ENCODE assay signal across 17 cellular contexts in the genomic region with DNA sequence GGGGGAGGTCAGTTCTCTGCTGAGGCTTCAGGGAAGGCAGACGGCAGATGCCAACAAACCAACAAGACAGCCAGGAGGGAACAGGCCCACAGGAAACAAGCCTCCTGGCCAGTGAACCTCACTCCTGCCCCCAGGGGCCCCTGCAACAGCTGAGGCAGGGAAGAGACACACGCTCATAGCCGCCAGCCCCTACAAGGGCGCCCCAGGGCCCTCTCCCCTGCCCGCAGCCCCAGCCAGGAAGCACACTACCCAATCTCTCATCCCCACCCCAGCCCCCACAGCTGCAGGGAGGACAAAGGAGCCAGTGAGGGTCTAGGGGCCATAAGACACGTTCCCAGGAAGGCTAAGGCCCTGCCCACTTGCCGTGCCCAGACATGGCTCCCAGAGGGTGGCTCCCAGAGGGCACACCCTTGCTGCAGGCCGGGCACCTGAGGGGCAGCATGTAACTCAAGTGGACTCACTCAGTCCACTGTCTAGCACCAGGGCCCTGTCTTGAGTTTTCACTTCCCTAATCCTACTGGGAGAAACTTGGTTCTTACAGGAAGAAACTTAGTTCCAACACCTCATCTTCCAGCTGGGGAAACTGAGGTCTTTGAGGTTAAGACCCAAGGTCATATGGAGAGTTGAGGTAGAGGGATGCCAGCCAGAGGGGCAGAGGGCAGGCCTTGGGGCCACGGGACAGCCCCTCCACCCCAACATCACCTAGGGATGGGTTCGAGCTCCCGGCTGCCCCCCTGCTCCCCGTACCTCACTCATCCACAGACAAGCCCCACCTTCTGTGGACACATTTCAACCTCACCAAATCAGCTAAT. TPM values are rescaled to one million over a fixed set of nuclear protein-coding genes. Genes with fewer than 3 reads are reported as not detected.
DNase-seq lines count a peak whose midpoint lies in the region; ATAC-seq and TF ChIP-seq lines count a peak whose summit lies in the region.
"Had no signal": no experiment of that assay in that cellular context is flagged by ENCODE, and none has a peak within 500 bp of the region (broad histone marks: within the 10 kb centered on the region; RNA-seq: fewer than 3 reads in every experiment).

No MANE protein-coding gene starts in this region.

- peak overlapping the region; percentile 94 for H3K27ac Mint-ChIP-seq in activated T-helper 17 cell treated with anti-CD3 and anti-CD28 coated beads, Interleukin-2, amount 50 U/mL, for 72 hours
- H3K27ac Mint-ChIP-seq: GM23338 had no signal

- peak; percentile 77 for DNase-seq in DMS 273 (lab: John Stamatoyannopoulos, UW; ENCODE audit: unreplicated experiment)
- DNase-seq in DMS 273 treated with DMSO at 0.1 percent for 48 hours (lab: John Stamatoyannopoulos, UW): no peak
- DNase-seq in GM06990 (ENCODE audit: extremely low read depth, insufficient read length): no peak
- DNase-seq in myocyte (ENCODE audit: low read depth): peak; percentile 47
- DNase-seq in activated CD4-positive, CD25-positive, alpha-beta regulatory T cell treated with anti-CD3 and anti-CD28 coated beads, Interleukin-2, amount 50 U/mL, for 72 hours: no peak
- no peak for DNase-seq in EL
- DNase-seq: GDM1; hypothalamus; NCI-H1092 treated with DMSO at 0.1 percent for 48 hours; stimulated activated CD4-positive, alpha-beta T cell treated with anti-CD3 and anti-CD28 coated beads, Interleukin-4, amount 100 ng/mL, for 24 hours; upper lobe of right lung had no signal

- H3K36me3 ChIP-seq in GM06990 (ENCODE audit: control insufficient read depth, insufficient read depth, low read length): no peaks in the 10 kb centered on the region
- H3K36me3 ChIP-seq: ascending aorta, upper lobe of right lung had no signal

- no peak for TF ChIP-seq CTCF in GM06990 (IDR thresholded peaks at IDR 0.05; ENCODE audit: insufficient read depth, low read length, poor library complexity, severe bottlenecking)

- H3K27me3 ChIP-seq in GM06990 (replicated peaks; ENCODE audit: control insufficient read depth, insufficient read depth, low read length): no peaks in the 10 kb centered on the region
- H3K27me3 ChIP-seq: ascending aorta, upper lobe of right lung had no signal

- H3K9me3 Mint-ChIP-seq in activated T-helper 17 cell treated with anti-CD3 and anti-CD28 coated beads, Interleukin-2, amount 50 U/mL, for 72 hours: no peaks in the 10 kb centered on the region
- H3K9me3 Mint-ChIP-seq: GM23338 had no signal

- peak; percentile 30 for ATAC-seq in activated T-helper 17 cell treated with anti-CD3 and anti-CD28 coated beads, Interleukin-2, amount 50 U/mL, for 72 hours (replicated peaks)
- no peak for ATAC-seq in GM18861 (IDR thresholded peaks at IDR 0.05; ENCODE audit: unreplicated experiment)
- ATAC-seq: GM23338, left lobe of liver, upper lobe of right lung had no signal

- peak overlapping the region; percentile 14; the same call in 1 of the 2 replicates for H3K4me3 ChIP-seq in GM06990 (replicated peaks; ENCODE audit: low read depth, low read length)
- H3K4me3 ChIP-seq: ascending aorta, GM23338, upper lobe of right lung had no signal

- peaks cover 22% of the 10 kb centered on the region for H3K4me1 Mint-ChIP-seq in activated T-helper 17 cell treated with anti-CD3 and anti-CD28 coated beads, Interleukin-2, amount 50 U/mL, for 72 hours

- peak overlapping the region; percentile 82 for H3K4me3 Mint-ChIP-seq in activated T-helper 17 cell treated with anti-CD3 and anti-CD28 coated beads, Interleukin-2, amount 50 U/mL, for 72 hours
- H3K4me3 Mint-ChIP-seq: GM23338 had no signal

- H3K36me3 Mint-ChIP-seq in activated T-helper 17 cell treated with anti-CD3 and anti-CD28 coated beads, Interleukin-2, amount 50 U/mL, for 72 hours (ENCODE audit: low read depth): no peaks in the 10 kb centered on the region

- H3K27me3 Mint-ChIP-seq in activated T-helper 17 cell treated with anti-CD3 and anti-CD28 coated beads, Interleukin-2, amount 50 U/mL, for 72 hours: no peaks in the 10 kb centered on the region

RNA-seq across cellular contexts. Expression of gene EMX1, which starts 37.3 kb away (rescaled TPM):
- not detected for total RNA-seq in activated T-helper 17 cell treated with anti-CD3 and anti-CD28 coated beads, Interleukin-2, amount 50 U/mL, for 72 hours
- not detected in 2 replicates for total RNA-seq in myocyte
- 0.03 TPM for polyA plus RNA-seq in myocyte (2012)
- total RNA-seq: ascending aorta, fibroblast of lung, upper lobe of right lung had no signal
- polyA plus RNA-seq: fibroblast of lung had no signal

Comparison
In these comparisons a context has a peak if more than half of its experiments do, and no peak if none do; other contexts are left out.
1. DNase-seq: peak in DMS 273 (single experiment) and myocyte (single experiment); none in DMS 273 treated with DMSO at 0.1 percent for 48 hours (single experiment), GM06990 (single experiment), activated CD4-positive, CD25-positive, alpha-beta regulatory T cell treated with anti-CD3 and anti-CD28 coated beads, Interleukin-2, amount 50 U/mL, for 72 hours (single experiment) and EL (single experiment).